Comparison of ENCODE assay signal across 13 cellular contexts in the genomic region with DNA sequence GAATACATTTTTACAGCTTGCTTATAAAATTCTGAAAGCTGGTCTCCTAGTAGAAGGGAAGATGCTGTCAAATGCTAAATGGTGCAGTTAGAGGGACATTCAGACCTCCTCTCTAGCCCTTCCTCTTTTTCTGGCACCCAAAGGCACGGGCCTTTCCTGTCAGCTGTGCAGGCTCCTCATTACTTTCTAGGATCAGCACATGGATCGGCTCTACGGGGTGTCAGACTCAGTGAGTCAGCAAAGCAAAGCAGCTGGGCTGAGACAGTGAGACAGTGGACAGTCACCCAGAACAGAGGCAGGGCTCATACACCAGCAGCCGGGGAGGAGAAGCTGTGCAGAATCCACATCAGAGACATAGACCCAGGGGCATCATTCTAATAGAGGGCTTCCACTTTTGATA.
DNase-seq lines count a peak whose midpoint lies in the region; ATAC-seq, FAIRE-seq and TF ChIP-seq lines count a peak whose summit lies in the region.
"Had no signal": no experiment of that assay in that cellular context is flagged by ENCODE, and none has a peak within 500 bp of the region (broad histone marks: within the 10 kb centered on the region; RNA-seq: fewer than 3 reads in every experiment).

No MANE protein-coding gene starts in this region.

- H3K4me1 ChIP-seq in pancreas (no peaks in the 10 kb centered on the region), stomach (peaks cover 0 to 1% (median 0%) of the 10 kb centered on the region in 4 donors)

- TF ChIP-seq CTCF in foreskin fibroblast (IDR thresholded peaks at IDR 0.05; ENCODE audit: low read depth, low read length) (no peak), pancreas (IDR thresholded peaks at IDR 0.05) (no peak), stomach (IDR thresholded peaks at IDR 0.05) (no peak)

- peak in 3 of 4 donors; percentile 14 to 41 (median 38) for ATAC-seq in pancreas
- ATAC-seq in GM21526 (IDR thresholded peaks at IDR 0.05; ENCODE audit: low FRiP score, unreplicated experiment): no peak
- ATAC-seq: stimulated activated memory B cell treated with anti-CD40 and anti-IgM and Interleukin-4, amounts not matched to agents 10 μg/mL and 1 μg/mL and 100 μg/mL, for 72 hours had no signal

- no peak for FAIRE-seq in pancreas (lab: Jason Lieb, UNC)

- peaks cover 0 to 7% (median 0%) of the 10 kb centered on the region in 4 donors for H3K27me3 ChIP-seq in pancreas
- H3K27me3 ChIP-seq in stomach: no peaks in the 10 kb centered on the region

- no peak for TF ChIP-seq POLR2A in stomach (IDR thresholded peaks at IDR 0.05)

- WGBS in pancreas, 2 donors: 28 to 41% methylated on average over 4 of the region's 4 CpGs
- WGBS in stomach, 5 donors: 36 to 62% (median 46%) methylated on average over 4 of the region's 4 CpGs

- H3K36me3 ChIP-seq in pancreas: no peaks in the 10 kb centered on the region
- H3K36me3 ChIP-seq in stomach: no peaks in the 10 kb centered on the region

- H3K9me3 ChIP-seq in pancreas: no peaks in the 10 kb centered on the region
- no peaks in the 10 kb centered on the region for H3K9me3 ChIP-seq in stomach

- DNase-seq in ELR (ENCODE audit: low read depth): peak; percentile 85
- DNase-seq in RPMI7951 (ENCODE audit: low read depth): peak; percentile 85
- peak; percentile 67 to 78 for DNase-seq in foreskin fibroblast
- DNase-seq in pancreas: no peak
- DNase-seq in dedifferentiated amniotic fluid mesenchymal stem cell (ENCODE audit: extremely low spot score): no peak
- DNase-seq in NCI-H187 treated with DMSO at 0.1 percent for 48 hours (lab: John Stamatoyannopoulos, UW): no peak
- DNase-seq in stomach: no peak
- DNase-seq: activated B cell treated with CpG ODN at 0.5 μM for 24 hours; activated gamma-delta T cell; Calu3; effector CD4-positive, alpha-beta T cell had no signal

- intact Hi-C loops in pancreas (cut with DNase I) (no loop called here), stomach (cut with DNase I; ENCODE audit: low total_unique reads) (no loop called here)

- H3K27ac ChIP-seq in pancreas: no peak overlapping the region
- H3K27ac ChIP-seq in stomach: no peak overlapping the region

- no peak for TF ChIP-seq EP300 in stomach (IDR thresholded peaks at IDR 0.05)

- H3K4me3 ChIP-seq in foreskin fibroblast (ENCODE audit: low read depth in 1 of 2, low read length in 2 of 2) (no peak overlapping the region), pancreas (no peak overlapping the region), stomach (no peak overlapping the region)

Comparison
In these comparisons a context has a peak if more than half of its experiments do, and no peak if none do; other contexts are left out.
1. DNase-seq: peak in ELR (single experiment), RPMI7951 (single experiment) and foreskin fibroblast (2 of 2); none in pancreas (0 of 6), dedifferentiated amniotic fluid mesenchymal stem cell (single experiment), NCI-H187 treated with DMSO at 0.1 percent for 48 hours (single experiment) and stomach (single experiment).